2 cellular contexts compared by ENCODE assay signal in the genomic region with DNA sequence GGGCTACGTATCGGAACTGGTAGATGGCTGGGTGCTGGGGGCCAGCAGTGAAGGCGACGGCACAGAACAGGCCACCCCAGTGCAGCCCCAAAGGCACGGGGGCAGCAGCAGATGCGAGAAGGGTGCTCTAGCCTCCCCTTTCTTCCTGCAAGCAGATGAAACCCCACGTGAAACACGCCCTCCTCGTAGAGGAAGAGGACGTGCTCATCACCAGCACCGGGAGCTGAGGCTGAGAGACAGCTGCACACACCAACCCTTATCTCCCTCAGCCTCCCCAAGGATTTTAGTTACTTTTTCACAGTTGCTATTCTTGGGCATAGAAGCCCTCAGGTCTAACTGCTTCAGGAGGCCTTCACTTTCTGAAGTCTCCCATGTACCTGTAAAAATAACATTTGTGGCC.
TF ChIP-seq lines count a peak whose summit lies in the region.

No MANE protein-coding gene starts in this region.

TF ChIP-seq in IMR-90, 13 proteins besides CTCF, POLR2A, EP300 and RAD21:
- TF ChIP-seq MXI1 (IDR thresholded peaks at IDR 0.05; ENCODE audit: borderline replicate concordance, low read depth, low read length) (0 out of 2 replicates have a peak, but pooled peaks have one; percentile 34), BHLHE40 (IDR thresholded peaks at IDR 0.05; ENCODE audit: low read depth, low read length) (no peak)
TF ChIP-seq in IMR-90: peak in this region for 1.

TF ChIP-seq in SK-N-SH treated with all-trans-retinoic acid at 6 μM for 48 hours, 23 proteins besides CTCF, POLR2A, EP300 and RAD21:
- TF ChIP-seq, protein P1, sequence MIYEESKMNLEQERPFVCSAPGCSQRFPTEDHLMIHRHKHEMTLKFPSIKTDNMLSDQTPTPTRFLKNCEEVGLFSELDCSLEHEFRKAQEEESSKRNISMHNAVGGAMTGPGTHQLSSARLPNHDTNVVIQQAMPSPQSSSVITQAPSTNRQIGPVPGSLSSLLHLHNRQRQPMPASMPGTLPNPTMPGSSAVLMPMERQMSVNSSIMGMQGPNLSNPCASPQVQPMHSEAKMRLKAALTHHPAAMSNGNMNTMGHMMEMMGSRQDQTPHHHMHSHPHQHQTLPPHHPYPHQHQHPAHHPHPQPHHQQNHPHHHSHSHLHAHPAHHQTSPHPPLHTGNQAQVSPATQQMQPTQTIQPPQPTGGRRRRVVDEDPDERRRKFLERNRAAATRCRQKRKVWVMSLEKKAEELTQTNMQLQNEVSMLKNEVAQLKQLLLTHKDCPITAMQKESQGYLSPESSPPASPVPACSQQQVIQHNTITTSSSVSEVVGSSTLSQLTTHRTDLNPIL (CRISPR knock-in tag; IDR thresholded peaks at IDR 0.05; ENCODE audit: low read depth) = no peak
- TF ChIP-seq, protein P2, sequence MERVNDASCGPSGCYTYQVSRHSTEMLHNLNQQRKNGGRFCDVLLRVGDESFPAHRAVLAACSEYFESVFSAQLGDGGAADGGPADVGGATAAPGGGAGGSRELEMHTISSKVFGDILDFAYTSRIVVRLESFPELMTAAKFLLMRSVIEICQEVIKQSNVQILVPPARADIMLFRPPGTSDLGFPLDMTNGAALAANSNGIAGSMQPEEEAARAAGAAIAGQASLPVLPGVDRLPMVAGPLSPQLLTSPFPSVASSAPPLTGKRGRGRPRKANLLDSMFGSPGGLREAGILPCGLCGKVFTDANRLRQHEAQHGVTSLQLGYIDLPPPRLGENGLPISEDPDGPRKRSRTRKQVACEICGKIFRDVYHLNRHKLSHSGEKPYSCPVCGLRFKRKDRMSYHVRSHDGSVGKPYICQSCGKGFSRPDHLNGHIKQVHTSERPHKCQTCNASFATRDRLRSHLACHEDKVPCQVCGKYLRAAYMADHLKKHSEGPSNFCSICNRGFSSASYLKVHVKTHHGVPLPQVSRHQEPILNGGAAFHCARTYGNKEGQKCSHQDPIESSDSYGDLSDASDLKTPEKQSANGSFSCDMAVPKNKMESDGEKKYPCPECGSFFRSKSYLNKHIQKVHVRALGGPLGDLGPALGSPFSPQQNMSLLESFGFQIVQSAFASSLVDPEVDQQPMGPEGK (CRISPR knock-in tag; IDR thresholded peaks at IDR 0.05; ENCODE audit: borderline replicate concordance) = no peak
- no peak for TF ChIP-seq CSDC2 (CRISPR knock-in tag; IDR thresholded peaks at IDR 0.05)
- no peak for TF ChIP-seq OSR1 (CRISPR knock-in tag; IDR thresholded peaks at IDR 0.05)
- TF ChIP-seq, protein P3, sequence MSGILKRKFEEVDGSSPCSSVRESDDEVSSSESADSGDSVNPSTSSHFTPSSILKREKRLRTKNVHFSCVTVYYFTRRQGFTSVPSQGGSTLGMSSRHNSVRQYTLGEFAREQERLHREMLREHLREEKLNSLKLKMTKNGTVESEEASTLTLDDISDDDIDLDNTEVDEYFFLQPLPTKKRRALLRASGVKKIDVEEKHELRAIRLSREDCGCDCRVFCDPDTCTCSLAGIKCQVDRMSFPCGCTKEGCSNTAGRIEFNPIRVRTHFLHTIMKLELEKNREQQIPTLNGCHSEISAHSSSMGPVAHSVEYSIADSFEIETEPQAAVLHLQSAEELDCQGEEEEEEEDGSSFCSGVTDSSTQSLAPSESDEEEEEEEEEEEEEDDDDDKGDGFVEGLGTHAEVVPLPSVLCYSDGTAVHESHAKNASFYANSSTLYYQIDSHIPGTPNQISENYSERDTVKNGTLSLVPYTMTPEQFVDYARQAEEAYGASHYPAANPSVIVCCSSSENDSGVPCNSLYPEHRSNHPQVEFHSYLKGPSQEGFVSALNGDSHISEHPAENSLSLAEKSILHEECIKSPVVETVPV (CRISPR knock-in tag; IDR thresholded peaks at IDR 0.05) = no peak
